1 cellular context compared by ENCODE assay signal in genomic region chr7:139393621-139394215, GRCh38.
TF ChIP-seq lines count a peak whose summit lies in the region.

No MANE protein-coding gene starts in this region.

TF ChIP-seq in GM12878, 131 proteins besides CTCF, POLR2A, EP300 and RAD21:
- TF ChIP-seq, protein P1, sequence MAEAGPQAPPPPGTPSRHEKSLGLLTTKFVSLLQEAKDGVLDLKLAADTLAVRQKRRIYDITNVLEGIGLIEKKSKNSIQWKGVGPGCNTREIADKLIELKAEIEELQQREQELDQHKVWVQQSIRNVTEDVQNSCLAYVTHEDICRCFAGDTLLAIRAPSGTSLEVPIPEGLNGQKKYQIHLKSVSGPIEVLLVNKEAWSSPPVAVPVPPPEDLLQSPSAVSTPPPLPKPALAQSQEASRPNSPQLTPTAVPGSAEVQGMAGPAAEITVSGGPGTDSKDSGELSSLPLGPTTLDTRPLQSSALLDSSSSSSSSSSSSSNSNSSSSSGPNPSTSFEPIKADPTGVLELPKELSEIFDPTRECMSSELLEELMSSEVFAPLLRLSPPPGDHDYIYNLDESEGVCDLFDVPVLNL (IDR thresholded peaks at IDR 0.05; ENCODE audit: low read depth, low read length), result no peak
- no peak for TF ChIP-seq KDM1A (IDR thresholded peaks at IDR 0.05; ENCODE audit: borderline replicate concordance)
- TF ChIP-seq ZBTB4 (CRISPR knock-in tag; IDR thresholded peaks at IDR 0.05), result no peak
- no peak for TF ChIP-seq JUNB (IDR thresholded peaks at IDR 0.05)
- no peak for TF ChIP-seq ZBED1 (IDR thresholded peaks at IDR 0.05; ENCODE audit: borderline replicate concordance)
- TF ChIP-seq EED (IDR thresholded peaks at IDR 0.05; ENCODE audit: low read depth), result no peak
- no peak for TF ChIP-seq RAD51 (IDR thresholded peaks at IDR 0.05)
- no peak for TF ChIP-seq HDAC6 (IDR thresholded peaks at IDR 0.05; ENCODE audit: unreplicated experiment)
- TF ChIP-seq RELB (IDR thresholded peaks at IDR 0.05; ENCODE audit: low read depth), result no peak
- no peak for TF ChIP-seq SMARCA5 (IDR thresholded peaks at IDR 0.05)
- TF ChIP-seq NFIC (IDR thresholded peaks at IDR 0.05; ENCODE audit: low read depth, low read length), result no peak
- TF ChIP-seq ZBTB33 (IDR thresholded peaks at IDR 0.05), result no peak
- TF ChIP-seq ZBTB11 (CRISPR knock-in tag; IDR thresholded peaks at IDR 0.05), result no peak
- TF ChIP-seq HCFC1 (IDR thresholded peaks at IDR 0.05; ENCODE audit: low read length), result no peak
- TF ChIP-seq, protein P2, sequence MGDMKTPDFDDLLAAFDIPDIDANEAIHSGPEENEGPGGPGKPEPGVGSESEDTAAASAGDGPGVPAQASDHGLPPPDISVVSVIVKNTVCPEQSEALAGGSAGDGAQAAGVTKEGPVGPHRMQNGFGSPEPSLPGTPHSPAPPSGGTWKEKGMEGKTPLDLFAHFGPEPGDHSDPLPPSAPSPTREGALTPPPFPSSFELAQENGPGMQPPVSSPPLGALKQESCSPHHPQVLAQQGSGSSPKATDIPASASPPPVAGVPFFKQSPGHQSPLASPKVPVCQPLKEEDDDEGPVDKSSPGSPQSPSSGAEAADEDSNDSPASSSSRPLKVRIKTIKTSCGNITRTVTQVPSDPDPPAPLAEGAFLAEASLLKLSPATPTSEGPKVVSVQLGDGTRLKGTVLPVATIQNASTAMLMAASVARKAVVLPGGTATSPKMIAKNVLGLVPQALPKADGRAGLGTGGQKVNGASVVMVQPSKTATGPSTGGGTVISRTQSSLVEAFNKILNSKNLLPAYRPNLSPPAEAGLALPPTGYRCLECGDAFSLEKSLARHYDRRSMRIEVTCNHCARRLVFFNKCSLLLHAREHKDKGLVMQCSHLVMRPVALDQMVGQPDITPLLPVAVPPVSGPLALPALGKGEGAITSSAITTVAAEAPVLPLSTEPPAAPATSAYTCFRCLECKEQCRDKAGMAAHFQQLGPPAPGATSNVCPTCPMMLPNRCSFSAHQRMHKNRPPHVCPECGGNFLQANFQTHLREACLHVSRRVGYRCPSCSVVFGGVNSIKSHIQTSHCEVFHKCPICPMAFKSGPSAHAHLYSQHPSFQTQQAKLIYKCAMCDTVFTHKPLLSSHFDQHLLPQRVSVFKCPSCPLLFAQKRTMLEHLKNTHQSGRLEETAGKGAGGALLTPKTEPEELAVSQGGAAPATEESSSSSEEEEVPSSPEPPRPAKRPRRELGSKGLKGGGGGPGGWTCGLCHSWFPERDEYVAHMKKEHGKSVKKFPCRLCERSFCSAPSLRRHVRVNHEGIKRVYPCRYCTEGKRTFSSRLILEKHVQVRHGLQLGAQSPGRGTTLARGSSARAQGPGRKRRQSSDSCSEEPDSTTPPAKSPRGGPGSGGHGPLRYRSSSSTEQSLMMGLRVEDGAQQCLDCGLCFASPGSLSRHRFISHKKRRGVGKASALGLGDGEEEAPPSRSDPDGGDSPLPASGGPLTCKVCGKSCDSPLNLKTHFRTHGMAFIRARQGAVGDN (IDR thresholded peaks at IDR 0.05), result no peak
- no peak for TF ChIP-seq SMAD5 (IDR thresholded peaks at IDR 0.05; ENCODE audit: low read depth)
- TF ChIP-seq RBBP5 (conservative IDR thresholded peaks at IDR 0.05), result no peak
